ENCODE assay signal across 8 cellular contexts in genomic region chr16:24539850-24540484, GRCh38. TPM values are rescaled to one million over a fixed set of nuclear protein-coding genes. Genes with fewer than 3 reads are reported as not detected.
DNase-seq lines count a peak whose midpoint lies in the region; ATAC-seq and TF ChIP-seq lines count a peak whose summit lies in the region.

No MANE protein-coding gene starts in this region.

- H3K4me3 ChIP-seq in HFF-Myc (replicated peaks; ENCODE audit: low read depth, low read length): peak overlapping the region; percentile 97

- peak; percentile 72 for ATAC-seq in Right ventricle myocardium superior (ENCODE audit: poor library complexity)

- TF ChIP-seq CTCF in HFF-Myc (IDR thresholded peaks at IDR 0.05; ENCODE audit: low read depth, low read length, missing control alignments): no peak

- DNase-seq in GDM1 (lab: John Stamatoyannopoulos, UW): peak; percentile 27
- no peak for DNase-seq in HFF-Myc (ENCODE audit: extremely low read depth, low read depth)
- peak; percentile 87 for DNase-seq in NCI-H69 (lab: John Stamatoyannopoulos, UW)
- peak; percentile 57 for DNase-seq in activated naive CD4-positive, alpha-beta T cell treated with Interleukin-2 at 50 U/mL for 16 hours
- DNase-seq in Right ventricle myocardium superior: peak; percentile 76
- DNase-seq in posterior vena cava (ENCODE audit: low spot score): peak; percentile 92
- no peak for DNase-seq in NCI-H1105 treated with DMSO at 0.1 percent for 48 hours (lab: John Stamatoyannopoulos, UW)
- DNase-seq in T1000 (lab: John Stamatoyannopoulos, UW): no peak

- intact Hi-C loops in Right ventricle myocardium superior (cut with DNase I): no loop called here
- intact Hi-C loops in posterior vena cava (cut with DNase I): no loop called here

RNA-seq across cellular contexts. Expression of gene RBBP6, which starts 0.6 kb away (rescaled TPM):
- total RNA-seq in Right ventricle myocardium superior: 27.7 TPM
- total RNA-seq in posterior vena cava: 10 to 100 TPM; 43.7 to 46.7 TPM

Comparison
In these comparisons a context has a peak if more than half of its experiments do, and no peak if none do; other contexts are left out.
1. DNase-seq: peak in GDM1 (single experiment), NCI-H69 (single experiment), activated naive CD4-positive, alpha-beta T cell treated with Interleukin-2 at 50 U/mL for 16 hours (single experiment), Right ventricle myocardium superior (single experiment) and posterior vena cava (single experiment); none in HFF-Myc (single experiment), NCI-H1105 treated with DMSO at 0.1 percent for 48 hours (single experiment) and T1000 (single experiment).